ENCODE assay signal across 1 cellular context in the genomic region with DNA sequence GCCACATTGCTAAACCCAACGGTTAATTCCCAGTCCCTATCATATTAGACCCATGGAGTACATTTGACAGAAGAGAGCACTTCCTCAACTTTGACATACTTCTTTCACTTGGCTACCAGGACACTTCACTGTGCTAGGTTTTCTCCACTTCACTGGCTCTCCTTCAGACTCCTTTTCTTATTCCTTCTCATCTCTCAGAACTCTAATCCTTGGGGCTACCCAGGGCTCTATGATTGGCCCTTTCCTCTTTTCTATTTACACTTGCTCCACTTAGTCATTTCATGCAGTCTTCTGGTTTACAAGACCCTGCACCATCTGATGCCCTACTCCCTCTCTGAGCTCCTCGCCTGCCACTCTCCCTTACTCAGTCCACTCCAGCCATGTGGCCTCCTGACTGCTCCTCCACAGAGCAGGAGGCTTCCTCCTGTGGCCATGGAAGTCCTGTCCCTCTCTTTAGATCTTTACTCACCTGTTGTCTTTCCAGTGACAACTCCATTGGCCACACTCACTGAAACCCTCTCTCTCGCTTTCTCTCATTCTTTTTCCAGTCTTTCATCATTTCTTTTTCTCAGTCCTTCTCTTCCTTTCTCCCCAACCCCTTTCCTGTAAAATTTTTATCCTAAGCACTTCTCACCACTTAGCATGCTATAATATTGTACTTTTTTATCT.
TF ChIP-seq lines count a peak whose summit lies in the region.

No MANE protein-coding gene starts in this region.

TF ChIP-seq in WTC11, 78 proteins besides CTCF, POLR2A, EP300 and RAD21 (continued from another document):
- TF ChIP-seq, protein P1, sequence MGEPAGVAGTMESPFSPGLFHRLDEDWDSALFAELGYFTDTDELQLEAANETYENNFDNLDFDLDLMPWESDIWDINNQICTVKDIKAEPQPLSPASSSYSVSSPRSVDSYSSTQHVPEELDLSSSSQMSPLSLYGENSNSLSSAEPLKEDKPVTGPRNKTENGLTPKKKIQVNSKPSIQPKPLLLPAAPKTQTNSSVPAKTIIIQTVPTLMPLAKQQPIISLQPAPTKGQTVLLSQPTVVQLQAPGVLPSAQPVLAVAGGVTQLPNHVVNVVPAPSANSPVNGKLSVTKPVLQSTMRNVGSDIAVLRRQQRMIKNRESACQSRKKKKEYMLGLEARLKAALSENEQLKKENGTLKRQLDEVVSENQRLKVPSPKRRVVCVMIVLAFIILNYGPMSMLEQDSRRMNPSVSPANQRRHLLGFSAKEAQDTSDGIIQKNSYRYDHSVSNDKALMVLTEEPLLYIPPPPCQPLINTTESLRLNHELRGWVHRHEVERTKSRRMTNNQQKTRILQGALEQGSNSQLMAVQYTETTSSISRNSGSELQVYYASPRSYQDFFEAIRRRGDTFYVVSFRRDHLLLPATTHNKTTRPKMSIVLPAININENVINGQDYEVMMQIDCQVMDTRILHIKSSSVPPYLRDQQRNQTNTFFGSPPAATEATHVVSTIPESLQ (CRISPR knock-in tag; IDR thresholded peaks at IDR 0.05), result no peak
- TF ChIP-seq, protein P2, sequence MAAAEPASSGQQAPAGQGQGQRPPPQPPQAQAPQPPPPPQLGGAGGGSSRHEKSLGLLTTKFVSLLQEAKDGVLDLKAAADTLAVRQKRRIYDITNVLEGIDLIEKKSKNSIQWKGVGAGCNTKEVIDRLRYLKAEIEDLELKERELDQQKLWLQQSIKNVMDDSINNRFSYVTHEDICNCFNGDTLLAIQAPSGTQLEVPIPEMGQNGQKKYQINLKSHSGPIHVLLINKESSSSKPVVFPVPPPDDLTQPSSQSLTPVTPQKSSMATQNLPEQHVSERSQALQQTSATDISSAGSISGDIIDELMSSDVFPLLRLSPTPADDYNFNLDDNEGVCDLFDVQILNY (CRISPR knock-in tag; IDR thresholded peaks at IDR 0.05), result no peak
- no peak for TF ChIP-seq FOXJ3 (CRISPR knock-in tag; IDR thresholded peaks at IDR 0.05; ENCODE audit: borderline replicate concordance)
- no peak for TF ChIP-seq TEAD4 (CRISPR knock-in tag; IDR thresholded peaks at IDR 0.05)
- TF ChIP-seq GTF2I (CRISPR knock-in tag; conservative IDR thresholded peaks at IDR 0.05), result no peak
